ENCODE assay signal across 17 cellular contexts in the genomic region with DNA sequence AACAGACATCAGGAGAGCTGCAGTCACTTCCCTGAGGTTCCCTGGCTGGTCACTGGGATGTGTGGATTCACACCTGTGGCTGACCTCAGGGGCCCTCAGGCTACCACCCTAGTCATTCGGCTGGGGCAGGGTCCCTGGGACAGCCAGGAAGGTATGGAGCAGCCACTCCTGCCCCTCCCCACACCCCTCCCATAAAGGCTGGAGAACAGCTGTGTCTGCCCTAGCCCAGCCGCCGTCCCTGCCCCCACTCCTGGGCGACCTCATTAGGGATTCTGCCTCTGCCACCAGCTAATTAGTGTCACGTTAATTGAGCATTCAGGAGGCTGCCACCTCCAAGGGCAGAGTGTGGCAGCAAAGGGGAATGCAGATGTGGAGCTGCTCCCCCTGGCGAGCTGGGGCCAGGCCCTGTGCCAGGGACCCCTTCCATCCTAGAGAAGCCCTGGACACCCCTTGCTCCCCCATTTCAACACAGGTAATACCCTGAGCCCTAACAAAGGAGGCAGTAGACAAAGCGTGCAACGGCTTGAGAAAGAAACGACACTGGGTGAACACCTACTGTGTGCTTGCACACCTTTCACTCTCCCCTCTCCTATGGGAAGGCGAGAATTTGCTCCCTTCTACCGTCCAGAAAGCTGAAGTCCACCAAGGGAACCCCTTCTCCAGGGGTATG. TPM values are rescaled to one million over a fixed set of nuclear protein-coding genes. Genes with fewer than 3 reads are reported as not detected.
DNase-seq lines count a peak whose midpoint lies in the region; ATAC-seq and TF ChIP-seq lines count a peak whose summit lies in the region.
"Had no signal": no experiment of that assay in that cellular context is flagged by ENCODE, and none has a peak within 500 bp of the region (broad histone marks: within the 10 kb centered on the region; RNA-seq: fewer than 3 reads in every experiment).

No MANE protein-coding gene starts in this region.

- H3K4me3 Mint-ChIP-seq in activated CD8-positive, alpha-beta memory T cell treated with anti-CD3 and anti-CD28 coated beads, Interleukin-2, amount 10 ng/mL, durations not matched to agents 7 days and 5 days: no peak overlapping the region
- no peak overlapping the region for H3K4me3 Mint-ChIP-seq in endodermal cell
- H3K4me3 Mint-ChIP-seq: nephron; T-helper 1 cell treated with Interleukin-12 subunit alpha and Interleukin-12 subunit beta and Interleukin-4 antibody, amounts not matched to agents 30 μg/mL and 1 μg/mL, for 36 hours had no signal

- no peaks in the 10 kb centered on the region for H3K36me3 Mint-ChIP-seq in activated CD8-positive, alpha-beta memory T cell treated with anti-CD3 and anti-CD28 coated beads, Interleukin-2, amount 10 ng/mL, durations not matched to agents 7 days and 5 days
- H3K36me3 Mint-ChIP-seq in endodermal cell (ENCODE audit: low read depth): peaks cover 39% of the 10 kb centered on the region

- peaks cover 41% of the 10 kb centered on the region for H3K36me3 ChIP-seq in endodermal cell (ENCODE audit: control insufficient read depth, insufficient read depth, low read length)
- H3K36me3 ChIP-seq: esophagus muscularis mucosa had no signal

- CTCF ChIA-PET in activated CD8-positive, alpha-beta memory T cell treated with anti-CD3 and anti-CD28 coated beads, Interleukin-2, amount 10 ng/mL, durations not matched to agents 7 days and 5 days (lab: Charles Lee): interaction anchor here (1.0 to 1.1 kb wide), 2 partner anchors 17 to 161 kb away, joined by 3 to 4 read pairs; no protein-coding TSS in a partner anchor

- H3K4me1 ChIP-seq in endodermal cell (ENCODE audit: control insufficient read depth, insufficient read depth, low read length): peaks cover 8% of the 10 kb centered on the region

- H3K4me1 Mint-ChIP-seq in activated CD8-positive, alpha-beta memory T cell treated with anti-CD3 and anti-CD28 coated beads, Interleukin-2, amount 10 ng/mL, durations not matched to agents 7 days and 5 days: peaks cover 6% of the 10 kb centered on the region
- H3K4me1 Mint-ChIP-seq in endodermal cell: peaks cover 22% of the 10 kb centered on the region

- WGBS in endodermal cell (ENCODE audit: insufficient coverage in 1 of 2, insufficient read length in 1 of 2), 2 experiments: 73 to 78% methylated on average over 6 to 11 of the region's 11 CpGs

- H3K4me3 ChIP-seq in endodermal cell (ENCODE audit: low read length): no peak overlapping the region
- H3K4me3 ChIP-seq: esophagus muscularis mucosa had no signal

- DNase-seq in activated CD8-positive, alpha-beta memory T cell treated with anti-CD3 and anti-CD28 coated beads, Interleukin-2, amount 50 U/mL, for 4 hours: peak; percentile 11
- DNase-seq in activated CD8-positive, alpha-beta memory T cell treated with anti-CD3 and anti-CD28 coated beads, Interleukin-2, amount 10 ng/mL, durations not matched to agents 7 days and 5 days: no peak
- DNase-seq in NCI-H69 (lab: John Stamatoyannopoulos, UW) (peak; percentile 72), endodermal cell (peak; percentile 67), substantia nigra (lab: John Stamatoyannopoulos, UW) (no peak), NCI-H2029 (lab: John Stamatoyannopoulos, UW) (no peak), HuH-7.5 (ENCODE audit: low spot score) (no peak)
- DNase-seq in activated CD4-positive, alpha-beta T cell treated with anti-CD3 and anti-CD28 coated beads, Interleukin-2, amount 50 U/mL, for 1 hour: no peak
- DNase-seq: Kasumi-1; mammary epithelial cell; NCI-H2227 treated with DMSO at 0.1 percent for 48 hours; SHP77; stimulated activated naive CD4-positive, alpha-beta T cell had no signal

- ATAC-seq in activated CD8-positive, alpha-beta memory T cell treated with anti-CD3 and anti-CD28 coated beads, Interleukin-2, amount 10 ng/mL, durations not matched to agents 7 days and 5 days: no peak
- ATAC-seq: activated naive CD4-positive, alpha-beta T cell treated with anti-CD3 and anti-CD28 coated beads, Interleukin-2, amount 50 U/mL, for 72 hours had no signal

- H3K27ac Mint-ChIP-seq in activated CD8-positive, alpha-beta memory T cell treated with anti-CD3 and anti-CD28 coated beads, Interleukin-2, amount 10 ng/mL, durations not matched to agents 7 days and 5 days: no peak overlapping the region
- H3K27ac Mint-ChIP-seq in endodermal cell: peak overlapping the region; percentile 60
- H3K27ac Mint-ChIP-seq: activated naive CD4-positive, alpha-beta T cell treated with anti-CD3 and anti-CD28 coated beads, Interleukin-2, amount 50 U/mL, for 72 hours; T-helper 1 cell treated with Interleukin-12 subunit alpha and Interleukin-12 subunit beta and Interleukin-4 antibody, amounts not matched to agents 30 μg/mL and 1 μg/mL, for 36 hours had no signal

- H3K27me3 ChIP-seq in endodermal cell (ENCODE audit: control insufficient read depth, insufficient read depth, low read length, poor library complexity, severe bottlenecking): no peaks in the 10 kb centered on the region

- no peak for TF ChIP-seq CTCF in endodermal cell (conservative IDR thresholded peaks at IDR 0.05)

- no peak overlapping the region for H3K9ac ChIP-seq in endodermal cell (ENCODE audit: extremely low read depth, low read length, poor library complexity, severe bottlenecking)

- H3K9me3 ChIP-seq in endodermal cell (ENCODE audit: control insufficient read depth, low read length): peaks cover 24% of the 10 kb centered on the region

- H3K9me3 Mint-ChIP-seq in activated CD8-positive, alpha-beta memory T cell treated with anti-CD3 and anti-CD28 coated beads, Interleukin-2, amount 10 ng/mL, durations not matched to agents 7 days and 5 days (ENCODE audit: low read depth): peaks cover 7% of the 10 kb centered on the region
- H3K9me3 Mint-ChIP-seq in endodermal cell: peaks cover 23% of the 10 kb centered on the region

- H3K27ac ChIP-seq in endodermal cell (ENCODE audit: low read depth, low read length): no peak overlapping the region
- peak overlapping the region; percentile 67 for H3K27ac ChIP-seq in substantia nigra (ENCODE audit: low read depth, low read length, poor library complexity, severe bottlenecking)
- H3K27ac ChIP-seq: esophagus muscularis mucosa had no signal

- peaks cover 12% of the 10 kb centered on the region for H3K27me3 Mint-ChIP-seq in activated CD8-positive, alpha-beta memory T cell treated with anti-CD3 and anti-CD28 coated beads, Interleukin-2, amount 10 ng/mL, durations not matched to agents 7 days and 5 days
- no peaks in the 10 kb centered on the region for H3K27me3 Mint-ChIP-seq in endodermal cell (ENCODE audit: insufficient read depth)

RNA-seq across cellular contexts. Expression of gene FAM222A, which starts 44.9 kb away (rescaled TPM):
- total RNA-seq in activated CD8-positive, alpha-beta memory T cell treated with anti-CD3 and anti-CD28 coated beads, Interleukin-2, amount 10 ng/mL, durations not matched to agents 7 days and 5 days: 1 to 10 TPM in 1 of 2 experiments, under 1 TPM in 1; 0.70 to 1.6 TPM
- total RNA-seq in endodermal cell: 10 to 100 TPM; 21.6 to 24.4 TPM
- polyA plus RNA-seq in endodermal cell (2013, experiment 1 of 2): 8.7 TPM
- polyA plus RNA-seq in endodermal cell (2013, experiment 2 of 2): 8.7 TPM

Comparison
In these comparisons a context has a peak if more than half of its experiments do, and no peak if none do; other contexts are left out.
1. DNase-seq: peak in activated CD8-positive, alpha-beta memory T cell treated with anti-CD3 and anti-CD28 coated beads, Interleukin-2, amount 50 U/mL, for 4 hours (single experiment), NCI-H69 (single experiment) and endodermal cell (single experiment); none in activated CD8-positive, alpha-beta memory T cell treated with anti-CD3 and anti-CD28 coated beads, Interleukin-2, amount 10 ng/mL, durations not matched to agents 7 days and 5 days (single experiment), substantia nigra (0 of 49), activated CD4-positive, alpha-beta T cell treated with anti-CD3 and anti-CD28 coated beads, Interleukin-2, amount 50 U/mL, for 1 hour (single experiment), NCI-H2029 (single experiment) and HuH-7.5 (single experiment).
2. RNA of gene FAM222A, which starts 44.9 kb away (total RNA-seq): 21.6 to 24.4 TPM in endodermal cell; 0.70 to 1.6 TPM in activated CD8-positive, alpha-beta memory T cell treated with anti-CD3 and anti-CD28 coated beads, Interleukin-2, amount 10 ng/mL, durations not matched to agents 7 days and 5 days; every median in the first group is over 4 times any median in the second.